In genomic region chr3:11643212-11644087, GRCh38 we compare ENCODE assay signal across 1 cellular context.
TF ChIP-seq lines count a peak whose summit lies in the region.

VGLL4 (minus strand) TSS chr3:11643915; CDS start chr3:11643518, 397 bp downstream.

TF ChIP-seq in HEK293, 187 proteins besides CTCF, POLR2A, EP300 and RAD21 (continued from another document and continues in another):
- TF ChIP-seq REST (tag by site-specific recombination; IDR thresholded peaks at IDR 0.05), result 0 out of 2 replicates have a peak, but pooled peaks have one; percentile 18
- peak; percentile 72 for TF ChIP-seq ZSCAN30 (tag by site-specific recombination; IDR thresholded peaks at IDR 0.05)
- TF ChIP-seq ZNF398 (tag by site-specific recombination; IDR thresholded peaks at IDR 0.05), result no peak
- no peak for TF ChIP-seq ZBTB48 (tag by site-specific recombination; IDR thresholded peaks at IDR 0.05)
- no peak for TF ChIP-seq ZNF10 (tag by site-specific recombination; IDR thresholded peaks at IDR 0.05)
- peak; percentile 57; the same call in 1 of the 2 replicates for TF ChIP-seq ZEB2 (tag by site-specific recombination; IDR thresholded peaks at IDR 0.05)
- peak; percentile 44 for TF ChIP-seq ZBTB11 (tag by site-specific recombination; conservative IDR thresholded peaks at IDR 0.05; ENCODE audit: low read depth)
- TF ChIP-seq ZNF121 (tag by site-specific recombination; IDR thresholded peaks at IDR 0.05), result no peak
- no peak for TF ChIP-seq ZNF175 (tag by site-specific recombination; IDR thresholded peaks at IDR 0.05)
- peak; percentile 25; the same call in 1 of the 2 replicates for TF ChIP-seq SP3 (tag by site-specific recombination; IDR thresholded peaks at IDR 0.05)
- no peak for TF ChIP-seq ZNF174 (tag by site-specific recombination; IDR thresholded peaks at IDR 0.05)
- no peak for TF ChIP-seq ZNF560 (tag by site-specific recombination; IDR thresholded peaks at IDR 0.05; ENCODE audit: borderline replicate concordance)
- no peak for TF ChIP-seq YY2 (tag by site-specific recombination; IDR thresholded peaks at IDR 0.05)
- TF ChIP-seq HOXA7 (CRISPR knock-in tag; IDR thresholded peaks at IDR 0.05; ENCODE audit: borderline replicate concordance), result no peak
- TF ChIP-seq SCRT2 (tag by site-specific recombination; IDR thresholded peaks at IDR 0.05), result peak; percentile 96
- TF ChIP-seq ZBTB8A (tag by site-specific recombination; IDR thresholded peaks at IDR 0.05), result peak; percentile 88
- TF ChIP-seq ZNF488 (tag by site-specific recombination; IDR thresholded peaks at IDR 0.05), result no peak
- no peak for TF ChIP-seq YY1 (tag by site-specific recombination; IDR thresholded peaks at IDR 0.05)
- TF ChIP-seq ZBTB17 (tag by site-specific recombination; IDR thresholded peaks at IDR 0.05), result peak; percentile 94
- TF ChIP-seq ZNF26 (tag by site-specific recombination; IDR thresholded peaks at IDR 0.05), result no peak
- TF ChIP-seq OSR2 (tag by site-specific recombination; IDR thresholded peaks at IDR 0.05), result peak; percentile 70
- no peak for TF ChIP-seq ZNF280D (tag by site-specific recombination; IDR thresholded peaks at IDR 0.05)
- no peak for TF ChIP-seq ZNF645 (tag by site-specific recombination; IDR thresholded peaks at IDR 0.05)
- TF ChIP-seq ZSCAN4 (tag by site-specific recombination; IDR thresholded peaks at IDR 0.05), result no peak
- TF ChIP-seq ZNF48 (tag by site-specific recombination; IDR thresholded peaks at IDR 0.05), result no peak
- TF ChIP-seq ZNF623 (tag by site-specific recombination; IDR thresholded peaks at IDR 0.05), result 0 out of 2 replicates have a peak, but pooled peaks have one; percentile 12
- TF ChIP-seq ZNF148 (tag by site-specific recombination; IDR thresholded peaks at IDR 0.05; ENCODE audit: borderline replicate concordance), result no peak
- no peak for TF ChIP-seq ZNF37A (tag by site-specific recombination; IDR thresholded peaks at IDR 0.05)
- TF ChIP-seq ELK4 (IDR thresholded peaks at IDR 0.05; ENCODE audit: borderline replicate concordance, low read depth, low read length), result no peak
- peak; percentile 92 for TF ChIP-seq ZNF837 (tag by site-specific recombination; IDR thresholded peaks at IDR 0.05)
- TF ChIP-seq ZNF23 (tag by site-specific recombination; IDR thresholded peaks at IDR 0.05; ENCODE audit: borderline replicate concordance), result no peak
- no peak for TF ChIP-seq GLI4 (tag by site-specific recombination; IDR thresholded peaks at IDR 0.05)
- no peak for TF ChIP-seq ZFHX2 (tag by site-specific recombination; conservative IDR thresholded peaks at IDR 0.05)
- peak; percentile 89 for TF ChIP-seq ZNF2 (tag by site-specific recombination; IDR thresholded peaks at IDR 0.05)
- TF ChIP-seq ZNF514 (tag by site-specific recombination; IDR thresholded peaks at IDR 0.05), result no peak
- TF ChIP-seq ZNF354C (tag by site-specific recombination; IDR thresholded peaks at IDR 0.05; ENCODE audit: borderline replicate concordance, low read depth), result no peak
- no peak for TF ChIP-seq ZNF112 (tag by site-specific recombination; IDR thresholded peaks at IDR 0.05)
- peak; percentile 10; the same call in 1 of the 2 replicates for TF ChIP-seq KLF8 (tag by site-specific recombination; IDR thresholded peaks at IDR 0.05)
- no peak for TF ChIP-seq ZSCAN16 (tag by site-specific recombination; IDR thresholded peaks at IDR 0.05)
